14 cellular contexts compared by ENCODE assay signal in the genomic region with DNA sequence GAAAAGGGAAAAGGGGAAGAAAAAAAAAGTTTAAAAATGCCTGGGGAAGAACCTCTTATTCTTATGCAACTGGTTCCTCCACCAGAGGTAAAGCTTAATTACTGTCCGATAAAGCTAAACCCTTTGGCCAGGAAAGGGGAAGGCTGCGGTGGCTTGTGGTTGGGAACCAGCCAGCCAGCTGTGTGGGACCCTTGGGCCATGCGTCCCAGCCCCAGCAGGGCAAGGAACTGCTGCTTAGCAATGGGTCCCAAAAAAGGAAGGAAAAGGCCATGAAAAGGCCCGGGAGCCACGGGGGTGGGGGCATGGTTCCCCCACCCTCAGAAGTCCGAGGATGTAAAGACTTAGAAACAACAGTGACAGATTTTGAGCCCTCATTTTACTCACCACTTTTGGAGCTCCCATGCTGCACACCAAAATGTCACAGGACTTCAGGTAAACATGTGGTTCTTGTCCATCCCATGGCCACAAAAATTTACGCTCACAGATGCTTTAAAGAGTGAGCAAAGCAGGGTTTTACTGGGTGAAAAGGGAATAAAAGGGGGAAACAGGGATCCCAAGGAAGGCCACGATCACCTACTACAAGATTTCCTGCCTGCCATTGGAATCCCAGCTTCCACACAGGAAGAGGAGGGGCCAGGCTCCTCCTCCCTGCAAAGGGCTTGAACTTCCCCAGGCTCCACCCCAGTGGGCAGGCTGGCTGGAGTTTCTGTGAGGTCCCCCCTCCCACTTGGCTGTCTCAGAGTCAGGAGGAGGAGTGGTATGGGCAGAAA.
DNase-seq lines count a peak whose midpoint lies in the region; ATAC-seq, FAIRE-seq and TF ChIP-seq lines count a peak whose summit lies in the region.
"Had no signal": no experiment of that assay in that cellular context is flagged by ENCODE, and none has a peak within 500 bp of the region (broad histone marks: within the 10 kb centered on the region; RNA-seq: fewer than 3 reads in every experiment).

No MANE protein-coding gene starts in this region.

- H3K9me3 ChIP-seq in HAP-1 (no peaks in the 10 kb centered on the region; the same call in 1 of the 2 replicates), GM12878 (replicated peaks; ENCODE audit: control insufficient read depth, insufficient read depth, low read length) (peaks cover 2% of the 10 kb centered on the region; the same call in 2 of the 3 replicates), suprapubic skin (peaks cover 7% of the 10 kb centered on the region)

- H3K27ac Mint-ChIP-seq in activated CD4-positive, alpha-beta memory T cell treated with anti-CD3 and anti-CD28 coated beads for 36 hours: no peak overlapping the region
- H3K27ac Mint-ChIP-seq: effector memory CD8-positive, alpha-beta T cell; T-cell had no signal

- in situ Hi-C loops in HAP-1 (cut with MboI; ENCODE audit: low sequenced_read_pairs) (no loop called here), GM12878 (cut with MboI) (no loop called here)

- TF ChIP-seq POLR2A in GM12878 (IDR thresholded peaks at IDR 0.05; ENCODE audit: low read depth, low read length) (no peak), suprapubic skin (IDR thresholded peaks at IDR 0.05) (no peak)

- no peaks in the 10 kb centered on the region for H3K36me3 Mint-ChIP-seq in activated CD4-positive, alpha-beta memory T cell treated with anti-CD3 and anti-CD28 coated beads for 36 hours
- H3K36me3 Mint-ChIP-seq: T-cell had no signal

- H3K4me3 ChIP-seq in HAP-1 (peak overlapping the region; percentile 61), GM12878 (peak overlapping the region; percentile 78), suprapubic skin (peak overlapping the region; percentile 29)
- H3K4me3 ChIP-seq: hepatocyte had no signal

- CTCF ChIA-PET in GM12878 (lab: Yijun Ruan, JAX): no interaction called here
- CTCF ChIA-PET in activated CD4-positive, alpha-beta memory T cell treated with anti-CD3 and anti-CD28 coated beads for 36 hours (lab: Charles Lee): no interaction called here

- H3K9me3 Mint-ChIP-seq in activated CD4-positive, alpha-beta memory T cell treated with anti-CD3 and anti-CD28 coated beads for 36 hours: peaks cover 7% of the 10 kb centered on the region

- H3K27me3 ChIP-seq in HAP-1 (ENCODE audit: low read depth) (no peaks in the 10 kb centered on the region), GM12878 (replicated peaks in 1 of 2; ENCODE audit: control insufficient read depth in 2 of 2, insufficient read depth in 2 of 2, low read length in 1 of 2) (no peaks in the 10 kb centered on the region), suprapubic skin (no peaks in the 10 kb centered on the region)
- H3K27me3 ChIP-seq: hepatocyte had no signal

- TF ChIP-seq RAD21 in GM12878 (IDR thresholded peaks at IDR 0.05; ENCODE audit: insufficient read depth, low read depth, low read length): no peak

- H3K79me2 ChIP-seq in GM12878 (ENCODE audit: control insufficient read depth, insufficient read depth, low read length): peaks cover 17% of the 10 kb centered on the region
- H3K79me2 ChIP-seq: hepatocyte had no signal

- RAD21 ChIA-PET in GM12878 (lab: Charles Lee; ENCODE audit: unreplicated experiment): interaction anchor here (0.8 to 1.0 kb wide), 2 partner anchors 311 to 666 kb away, joined by 3 read pairs; no protein-coding TSS in a partner anchor

- TF ChIP-seq CTCF in GM12878 (IDR thresholded peaks at IDR 0.05 in 2 of 3, conservative IDR thresholded peaks at IDR 0.05 in 1 of 3; ENCODE audit: control insufficient read depth in 2 of 3, extremely low read depth in 1 of 3, insufficient read depth in 1 of 3, low read depth in 3 of 3, low read length in 3 of 3): no peak
- no peak for TF ChIP-seq CTCF in suprapubic skin (IDR thresholded peaks at IDR 0.05)

- peak overlapping the region; percentile 65 for H3K27ac ChIP-seq in GM12878 (ENCODE audit: control insufficient read depth, insufficient read depth)
- H3K27ac ChIP-seq in suprapubic skin: no peak overlapping the region
- H3K27ac ChIP-seq: hepatocyte had no signal

- H3K36me3 ChIP-seq in HAP-1 (replicated peaks): peaks cover 23% of the 10 kb centered on the region
- no peaks in the 10 kb centered on the region for H3K36me3 ChIP-seq in GM12878 (ENCODE audit: control insufficient read depth in 2 of 2, insufficient read depth in 2 of 2, low read length in 1 of 2)
- H3K36me3 ChIP-seq in suprapubic skin: no peaks in the 10 kb centered on the region

- H3K27me3 Mint-ChIP-seq in activated CD4-positive, alpha-beta memory T cell treated with anti-CD3 and anti-CD28 coated beads for 36 hours: peaks cover 5% of the 10 kb centered on the region

- 13% methylated on average over 8 of the region's 8 CpGs for WGBS in GM12878 (ENCODE audit: insufficient coverage, insufficient replicate concordance, low lambda C conversion rate, missing lambda C conversion rate)
- 88% methylated on average over 8 of the region's 8 CpGs for WGBS in suprapubic skin

- no peaks in the 10 kb centered on the region for H3K4me1 Mint-ChIP-seq in activated CD4-positive, alpha-beta memory T cell treated with anti-CD3 and anti-CD28 coated beads for 36 hours (ENCODE audit: low read depth)
- H3K4me1 Mint-ChIP-seq: T-cell had no signal

- peak; percentile 76 to 85 for DNase-seq in HAP-1 (ENCODE audit: low spot score in 2 of 2)
- DNase-seq in NCI-H82 treated with DMSO at 0.1 percent for 48 hours (lab: John Stamatoyannopoulos, UW; ENCODE audit: unreplicated experiment): peak; percentile 21
- DNase-seq in GM12878 (ENCODE audit: low read depth, low spot score): no peak
- peak in 1 of 2 donors; percentile 64 for DNase-seq in suprapubic skin (ENCODE audit: low spot score in 2 of 2)
- DNase-seq in NCI-H2227 (lab: John Stamatoyannopoulos, UW; ENCODE audit: unreplicated experiment): no peak
- DNase-seq in activated CD4-positive, alpha-beta memory T cell treated with anti-CD3 and anti-CD28 coated beads for 36 hours: no peak
- DNase-seq: DMS79; effector memory CD8-positive, alpha-beta T cell; NCI-H1694; small intestine; T-cell had no signal

- peak overlapping the region; percentile 59 for H3K4me2 ChIP-seq in GM12878 (ENCODE audit: control insufficient read depth, insufficient read depth)
- H3K4me2 ChIP-seq: hepatocyte had no signal

- TF ChIP-seq EP300 in GM12878 (IDR thresholded peaks at IDR 0.05; ENCODE audit: borderline replicate concordance in 1 of 2, control insufficient read depth in 1 of 2, low read depth in 2 of 2, low read length in 2 of 2): no peak
- TF ChIP-seq EP300 in suprapubic skin (IDR thresholded peaks at IDR 0.05): no peak

- intact Hi-C loops in GM12878 (cut with micrococcal nuclease; ENCODE audit: unreplicated experiment): loop anchor here (10.0 kb wide), 1 partner anchor 353 kb away; no protein-coding TSS in a partner anchor
- intact Hi-C loops in activated CD4-positive, alpha-beta memory T cell treated with anti-CD3 and anti-CD28 coated beads for 36 hours (cut with micrococcal nuclease): no loop called here

- H3K4me1 ChIP-seq in HAP-1 (peaks cover 7% of the 10 kb centered on the region; the same call in 1 of the 2 replicates), GM12878 (ENCODE audit: control insufficient read depth, insufficient read depth, low read length) (no peaks in the 10 kb centered on the region), suprapubic skin (no peaks in the 10 kb centered on the region)

- SMC1A ChIA-PET in GM12878 (lab: Charles Lee; ENCODE audit: uncharacterized antibody, unreplicated experiment): interaction anchor here (1.0 to 1.4 kb wide), 5 partner anchors 9 to 586 kb away, joined by 3 to 5 read pairs (median 3); no protein-coding TSS in a partner anchor

- POLR2A ChIA-PET in GM12878 (lab: Charles Lee): no interaction called here
- POLR2A ChIA-PET in activated CD4-positive, alpha-beta memory T cell treated with anti-CD3 and anti-CD28 coated beads for 36 hours (lab: Charles Lee): no interaction called here

- H4K20me1 ChIP-seq in GM12878 (ENCODE audit: control insufficient read depth, insufficient read depth): no peaks in the 10 kb centered on the region

- FAIRE-seq in GM12878 (lab: Jason Lieb, UNC): no peak
- FAIRE-seq: small intestine had no signal

- BruUV-seq in GM12878 (replicated peaks; lab: Mats Ljungman, UMichigan): TSS peak; percentile 78

- no peak overlapping the region for H3K4me3 Mint-ChIP-seq in activated CD4-positive, alpha-beta memory T cell treated with anti-CD3 and anti-CD28 coated beads for 36 hours
- H3K4me3 Mint-ChIP-seq: effector memory CD8-positive, alpha-beta T cell; T-cell had no signal

- ATAC-seq in GM12878: peak; percentile 88
- no peak for ATAC-seq in HG02588 (IDR thresholded peaks at IDR 0.05; ENCODE audit: unreplicated experiment)
- ATAC-seq in HG02852 (IDR thresholded peaks at IDR 0.05; ENCODE audit: unreplicated experiment): no peak
- ATAC-seq: effector memory CD8-positive, alpha-beta T cell; T-cell had no signal

- peak overlapping the region; percentile 74 for H2AFZ ChIP-seq in GM12878 (ENCODE audit: control insufficient read depth, low read depth, low read length)
- H2AFZ ChIP-seq: hepatocyte had no signal

- peak overlapping the region; percentile 56; the same call in 1 of the 2 replicates for H3K9ac ChIP-seq in GM12878 (ENCODE audit: control insufficient read depth, insufficient read depth, low read length)

TF ChIP-seq in GM12878, 131 proteins besides CTCF, POLR2A, EP300 and RAD21 (continues in another document):
- TF ChIP-seq NR2F1 (conservative IDR thresholded peaks at IDR 0.05): 0 out of 2 replicates have a peak, but pooled peaks have one; percentile 32
- no peak for TF ChIP-seq ZNF217 (IDR thresholded peaks at IDR 0.05)
- TF ChIP-seq, protein P1, sequence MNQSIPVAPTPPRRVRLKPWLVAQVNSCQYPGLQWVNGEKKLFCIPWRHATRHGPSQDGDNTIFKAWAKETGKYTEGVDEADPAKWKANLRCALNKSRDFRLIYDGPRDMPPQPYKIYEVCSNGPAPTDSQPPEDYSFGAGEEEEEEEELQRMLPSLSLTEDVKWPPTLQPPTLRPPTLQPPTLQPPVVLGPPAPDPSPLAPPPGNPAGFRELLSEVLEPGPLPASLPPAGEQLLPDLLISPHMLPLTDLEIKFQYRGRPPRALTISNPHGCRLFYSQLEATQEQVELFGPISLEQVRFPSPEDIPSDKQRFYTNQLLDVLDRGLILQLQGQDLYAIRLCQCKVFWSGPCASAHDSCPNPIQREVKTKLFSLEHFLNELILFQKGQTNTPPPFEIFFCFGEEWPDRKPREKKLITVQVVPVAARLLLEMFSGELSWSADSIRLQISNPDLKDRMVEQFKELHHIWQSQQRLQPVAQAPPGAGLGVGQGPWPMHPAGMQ (IDR thresholded peaks at IDR 0.05; ENCODE audit: borderline replicate concordance): no peak
- TF ChIP-seq IKZF1 (conservative IDR thresholded peaks at IDR 0.05): peak; percentile 78
- TF ChIP-seq IKZF2 (IDR thresholded peaks at IDR 0.05): peak; percentile 41 to 61; a peak in 2 of 4 replicates
- peak; percentile 64 for TF ChIP-seq NR2C1 (IDR thresholded peaks at IDR 0.05)
- 0 out of 2 replicates have a peak, but pooled peaks have one; percentile 26 for TF ChIP-seq NBN (IDR thresholded peaks at IDR 0.05)

Comparison
In these comparisons a context has a peak if more than half of its experiments do, and no peak if none do; other contexts are left out.
1. DNase-seq: peak in HAP-1 (2 of 2) and NCI-H82 treated with DMSO at 0.1 percent for 48 hours (single experiment); none in GM12878 (single experiment), NCI-H2227 (single experiment) and activated CD4-positive, alpha-beta memory T cell treated with anti-CD3 and anti-CD28 coated beads for 36 hours (single experiment).
2. Peak in every context shown above with its lines, with median percentiles within 50 percentile points of each other: H3K4me3 ChIP-seq.